In genomic region chr20:34877002-34877264, GRCh38 we compare ENCODE assay signal across 9 cellular contexts.
DNase-seq lines count a peak whose midpoint lies in the region; ATAC-seq and TF ChIP-seq lines count a peak whose summit lies in the region.
"Had no signal": no experiment of that assay in that cellular context is flagged by ENCODE, and none has a peak within 500 bp of the region (broad histone marks: within the 10 kb centered on the region; RNA-seq: fewer than 3 reads in every experiment).

No MANE protein-coding gene starts in this region.

- H3K4me1 ChIP-seq in ACC112 (ENCODE audit: control insufficient read depth, insufficient read depth, low read length, unreplicated experiment), result peaks cover 18% of the 10 kb centered on the region
- peaks cover 46% of the 10 kb centered on the region for H3K4me1 ChIP-seq in mucosa of stomach (ENCODE audit: control insufficient read depth, insufficient read depth, low read length)

- no peaks in the 10 kb centered on the region for H3K9me3 ChIP-seq in mucosa of stomach (ENCODE audit: control insufficient read depth, low read length)

- H3K4me3 ChIP-seq in ACC112 (ENCODE audit: low read depth, low read length) (peak overlapping the region; percentile 93), mucosa of stomach (ENCODE audit: low read length) (peak overlapping the region; percentile 37)

- no peaks in the 10 kb centered on the region for H3K36me3 ChIP-seq in ACC112 (ENCODE audit: insufficient read depth, low read length)
- no peaks in the 10 kb centered on the region for H3K36me3 ChIP-seq in mucosa of stomach (ENCODE audit: control insufficient read depth, insufficient read depth, low read length)

- H3K27ac ChIP-seq in ACC112 (ENCODE audit: low read depth, low read length), result no peak overlapping the region

- DNase-seq in central memory CD8-positive, alpha-beta T cell (ENCODE audit: low spot score in 2 of 2), result no peak
- DNase-seq in Ammon's horn (ENCODE audit: low spot score), result no peak
- DNase-seq in NCI-H345 treated with DMSO at 0.1 percent for 48 hours (lab: John Stamatoyannopoulos, UW; ENCODE audit: unreplicated experiment), result no peak
- no peak for DNase-seq in GM20000 (ENCODE audit: low spot score)
- DNase-seq: stimulated activated CD4-positive, alpha-beta T cell treated with anti-CD3 and anti-CD28 coated beads, Interleukin-4, amount 100 ng/mL, for 1 hour had no signal

- no peak for TF ChIP-seq RAD21 in Ishikawa (IDR thresholded peaks at IDR 0.05; ENCODE audit: low read depth)

- peak overlapping the region; percentile 82 for H3K4me3 Mint-ChIP-seq in central memory CD8-positive, alpha-beta T cell

- H2AFZ ChIP-seq in ACC112 (ENCODE audit: low read length, unreplicated experiment), result peak overlapping the region; percentile 60

- peak overlapping the region; percentile 82 for H3K27ac Mint-ChIP-seq in central memory CD8-positive, alpha-beta T cell (ENCODE audit: low read depth)

- H3K27me3 ChIP-seq in ACC112 (ENCODE audit: insufficient read depth, low read length) (no peaks in the 10 kb centered on the region), mucosa of stomach (ENCODE audit: control insufficient read depth, insufficient read depth, low read length) (no peaks in the 10 kb centered on the region)

- peaks cover 8% of the 10 kb centered on the region for H3K36me3 Mint-ChIP-seq in central memory CD8-positive, alpha-beta T cell (ENCODE audit: insufficient read depth)

- H3K9ac ChIP-seq in mucosa of stomach (ENCODE audit: low read length), result peak overlapping the region; percentile 88

- no peak for ATAC-seq in central memory CD8-positive, alpha-beta T cell (replicated peaks; ENCODE audit: extremely low read depth, poor library complexity, severe bottlenecking)
- no peak for ATAC-seq in GM19455 (IDR thresholded peaks at IDR 0.05; ENCODE audit: unreplicated experiment)

- H3K27me3 Mint-ChIP-seq in central memory CD8-positive, alpha-beta T cell, result no peaks in the 10 kb centered on the region

- TF ChIP-seq EP300 in Ishikawa (IDR thresholded peaks at IDR 0.05; ENCODE audit: borderline replicate concordance), result no peak

- no peak for TF ChIP-seq CTCF in GM20000 (IDR thresholded peaks at IDR 0.05; ENCODE audit: extremely low read depth, missing control alignments)

- H3K4me1 Mint-ChIP-seq in central memory CD8-positive, alpha-beta T cell, result peaks cover 41% of the 10 kb centered on the region

- H3K9me3 Mint-ChIP-seq in central memory CD8-positive, alpha-beta T cell, result no peaks in the 10 kb centered on the region

- H3K79me2 ChIP-seq in ACC112 (ENCODE audit: control insufficient read depth, insufficient read depth, low read length, unreplicated experiment), result peaks cover 2% of the 10 kb centered on the region

TF ChIP-seq in Ishikawa, 13 proteins besides CTCF, POLR2A, EP300 and RAD21:
- TF ChIP-seq YY1 (IDR thresholded peaks at IDR 0.05; ENCODE audit: low read depth), result no peak
- TF ChIP-seq ZBTB7A (IDR thresholded peaks at IDR 0.05; ENCODE audit: low read depth), result 0 out of 2 replicates have a peak, but pooled peaks have one; percentile 21
- TF ChIP-seq TEAD4 (IDR thresholded peaks at IDR 0.05), result no peak
